In genomic region chr3:18423401-18424212, GRCh38 we compare ENCODE assay signal across 8 cellular contexts. TPM values are rescaled to one million over a fixed set of nuclear protein-coding genes. Genes with fewer than 3 reads are reported as not detected.
DNase-seq lines count a peak whose midpoint lies in the region; ATAC-seq, FAIRE-seq and TF ChIP-seq lines count a peak whose summit lies in the region.

No MANE protein-coding gene starts in this region.

- H3K36me3 Mint-ChIP-seq in chondrocyte (ENCODE audit: low read depth) = no peaks in the 10 kb centered on the region

- peak overlapping the region; percentile 94 to 98 for H3K4me3 ChIP-seq in kidney (ENCODE audit: low read length in 2 of 2)
- peak overlapping the region; percentile 94 for H3K4me3 ChIP-seq in smooth muscle cell

- H2AFZ ChIP-seq in smooth muscle cell (ENCODE audit: low read depth) = peak overlapping the region; percentile 91

- no peaks in the 10 kb centered on the region for H4K20me1 ChIP-seq in smooth muscle cell (ENCODE audit: low read depth)

- no peaks in the 10 kb centered on the region for H3K79me2 ChIP-seq in smooth muscle cell (ENCODE audit: low read depth)

- intact Hi-C loops in kidney (cut with DNase I) = no loop called here

- H3K27ac Mint-ChIP-seq in chondrocyte (ENCODE audit: unreplicated experiment) = peak overlapping the region; percentile 47

- H3K4me1 ChIP-seq in kidney (ENCODE audit: control insufficient read depth in 1 of 2, insufficient read depth in 1 of 2, low read depth in 1 of 2, low read length in 2 of 2) (peaks cover 3 to 5% of the 10 kb centered on the region in 2 donors), smooth muscle cell (ENCODE audit: low read depth) (peaks cover 21% of the 10 kb centered on the region)

- no peak for FAIRE-seq in kidney (lab: Jason Lieb, UNC)

- H3K9me3 ChIP-seq in kidney (ENCODE audit: control insufficient read depth in 1 of 2, low read length in 2 of 2) (no peaks in the 10 kb centered on the region), smooth muscle cell (replicated peaks; ENCODE audit: low read depth) (no peaks in the 10 kb centered on the region)

- H3K4me2 ChIP-seq in smooth muscle cell = peak overlapping the region; percentile 94

- DNase-seq in Daoy (ENCODE audit: low read depth) (peak; percentile 50), chondrocyte (ENCODE audit: low spot score) (no peak), kidney (peak; percentile 43), smooth muscle cell (lab: John Stamatoyannopoulos, UW; ENCODE audit: unreplicated experiment) (no peak), NCI-H1694 (lab: John Stamatoyannopoulos, UW) (no peak)

- peak overlapping the region; percentile 79 to 80 for H3K27ac ChIP-seq in kidney (ENCODE audit: low read depth in 2 of 2, low read length in 2 of 2)
- H3K27ac ChIP-seq in smooth muscle cell (ENCODE audit: low read depth) = peak overlapping the region; percentile 28

- TF ChIP-seq CTCF in chondrocyte (IDR thresholded peaks at IDR 0.05) = peak; percentile 9
- TF ChIP-seq CTCF in kidney (IDR thresholded peaks at IDR 0.05; ENCODE audit: borderline replicate concordance, extremely low read depth, insufficient read depth) = no peak
- TF ChIP-seq CTCF in smooth muscle cell (IDR thresholded peaks at IDR 0.05; ENCODE audit: borderline replicate concordance, insufficient read depth, poor library complexity, severe bottlenecking) = no peak

- WGBS in smooth muscle cell (ENCODE audit: low lambda C conversion rate) = under 1% methylated on average over 22 of the region's 22 CpGs

- no peaks in the 10 kb centered on the region for H3K27me3 ChIP-seq in smooth muscle cell (ENCODE audit: low read depth)

- H3K36me3 ChIP-seq in kidney (ENCODE audit: control insufficient read depth in 1 of 2, insufficient read depth in 2 of 2, low read length in 2 of 2) (no peaks in the 10 kb centered on the region), smooth muscle cell (ENCODE audit: low read depth) (no peaks in the 10 kb centered on the region)

- peak overlapping the region; percentile 83 to 91 for H3K9ac ChIP-seq in kidney (ENCODE audit: low read length in 2 of 2)
- peak overlapping the region; percentile 73 for H3K9ac ChIP-seq in smooth muscle cell (ENCODE audit: low read depth)

- no peaks in the 10 kb centered on the region for H3K9me3 Mint-ChIP-seq in chondrocyte (ENCODE audit: low read depth)

- H3K4me3 Mint-ChIP-seq in chondrocyte (ENCODE audit: unreplicated experiment) = peak overlapping the region; percentile 78

- peaks cover 13% of the 10 kb centered on the region for H3K27me3 Mint-ChIP-seq in chondrocyte (ENCODE audit: low read depth)

- ATAC-seq in GM19463 (IDR thresholded peaks at IDR 0.05; ENCODE audit: unreplicated experiment) (peak; percentile 74), HG03460 (IDR thresholded peaks at IDR 0.05; ENCODE audit: unreplicated experiment) (peak; percentile 73), SK-N-SH treated with all-trans-retinoic acid at 6 μM for 48 hours (peak; percentile 63)

- peaks cover 22% of the 10 kb centered on the region for H3K4me1 Mint-ChIP-seq in chondrocyte (ENCODE audit: low read depth)

- no peaks in the 10 kb centered on the region for H3F3A ChIP-seq in smooth muscle cell (ENCODE audit: low read depth)

TF ChIP-seq in SK-N-SH treated with all-trans-retinoic acid at 6 μM for 48 hours, 23 proteins besides CTCF, POLR2A, EP300 and RAD21:
- TF ChIP-seq ZNF70 (CRISPR knock-in tag; IDR thresholded peaks at IDR 0.05) (peak; percentile 20; the same call in 1 of the 2 replicates), RARB (CRISPR knock-in tag; IDR thresholded peaks at IDR 0.05) (no peak), PATZ1 (CRISPR knock-in tag; IDR thresholded peaks at IDR 0.05; ENCODE audit: borderline replicate concordance) (peak; percentile 69; the same call in 1 of the 2 replicates)
TF ChIP-seq in SK-N-SH treated with all-trans-retinoic acid at 6 μM for 48 hours: peak in this region for 2.

RNA-seq across cellular contexts. Expression of gene SATB1, which starts 1.5 kb away (rescaled TPM):
- total RNA-seq in Daoy (2014; rRNA removed; shearing (Covaris generic)) = 12.6 and 15.4 TPM in 2 replicates
- total RNA-seq in chondrocyte (4.4 to 5.9 TPM (median 5.4 TPM) in 3 replicates), kidney (22.2 TPM), smooth muscle cell (9.3 and 17.8 TPM in 2 replicates)
- polyA plus RNA-seq in kidney (ENCODE audit: insufficient read depth, low read depth, low replicate concordance) (6.2 TPM), smooth muscle cell (2.9 and 4.1 TPM in 2 replicates)

Comparison
In these comparisons a context has a peak if more than half of its experiments do, and no peak if none do; other contexts are left out.
1. DNase-seq: peak in Daoy (single experiment) and kidney (single experiment); none in chondrocyte (single experiment), smooth muscle cell (single experiment) and NCI-H1694 (single experiment).
2. Peak in every context shown above with its lines, with median percentiles within 50 percentile points of each other: ATAC-seq.